9 cellular contexts compared by ENCODE assay signal in genomic region chr15:54575586-54575985, GRCh38.
"Had no signal": no experiment of that assay in that cellular context is flagged by ENCODE, and none has a peak within 500 bp of the region (broad histone marks: within the 10 kb centered on the region; RNA-seq: fewer than 3 reads in every experiment).

No MANE protein-coding gene starts in this region.

- H3K36me3 ChIP-seq: HAP-1 had no signal

- H3K4me3 ChIP-seq: GM23248, GM23338, HAP-1 had no signal

- DNase-seq: GM23248, GOT3, H7, H9, HCEC 1CT, HFFc6 had no signal

- H3K27ac ChIP-seq: GM23248 had no signal

- ATAC-seq: GM23338, HCT116 had no signal

- H3K9me3 ChIP-seq: HAP-1 had no signal

- H3K9ac ChIP-seq: GM23248 had no signal

- H2AFZ ChIP-seq: GM23248, GM23338 had no signal

- H3K4me2 ChIP-seq: GM23338 had no signal
